In genomic region chr14:37595809-37596595, GRCh38 we compare ENCODE assay signal across 8 cellular contexts. TPM values are rescaled to one million over a fixed set of nuclear protein-coding genes. Genes with fewer than 3 reads are reported as not detected.
DNase-seq lines count a peak whose midpoint lies in the region; ATAC-seq and TF ChIP-seq lines count a peak whose summit lies in the region.

No MANE protein-coding gene starts in this region.

- POLR2A ChIA-PET in activated B cell treated with CpG ODN at 0.5 μM for 24 hours (lab: Charles Lee): no interaction called here

- peak overlapping the region; percentile 71 for H3K27ac Mint-ChIP-seq in activated B cell treated with CpG ODN at 0.5 μM for 24 hours

- ATAC-seq in HG02981 (IDR thresholded peaks at IDR 0.05; ENCODE audit: unreplicated experiment) (peak; percentile 83), activated B cell treated with CpG ODN at 0.5 μM for 24 hours (ENCODE audit: low read depth) (peak; percentile 50), HG03139 (IDR thresholded peaks at IDR 0.05; ENCODE audit: unreplicated experiment) (no peak)

- H3K27me3 Mint-ChIP-seq in activated B cell treated with CpG ODN at 0.5 μM for 24 hours: peaks cover 60% of the 10 kb centered on the region

- peaks cover 21% of the 10 kb centered on the region for H3K4me1 Mint-ChIP-seq in activated B cell treated with CpG ODN at 0.5 μM for 24 hours

- CTCF ChIA-PET in activated B cell treated with CpG ODN at 0.5 μM for 24 hours (lab: Charles Lee): no interaction called here

- H3K9me3 ChIP-seq in uterus: no peaks in the 10 kb centered on the region

- DNase-seq in EL (peak; percentile 39), NCI-H2196 treated with DMSO at 0.1 percent for 48 hours (lab: John Stamatoyannopoulos, UW; ENCODE audit: unreplicated experiment) (peak; percentile 91), activated B cell treated with CpG ODN at 0.5 μM for 24 hours (no peak), epithelial cell of proximal tubule (ENCODE audit: low read depth) (no peak), posterior vena cava (ENCODE audit: low spot score) (peak; percentile 83), uterus (no peak)

- intact Hi-C loops in activated B cell treated with CpG ODN at 0.5 μM for 24 hours (cut with micrococcal nuclease): loop anchor here (5.0 kb wide), 1 partner anchor 939 kb away; no protein-coding TSS in a partner anchor
- intact Hi-C loops in posterior vena cava (cut with DNase I): no loop called here
- intact Hi-C loops in uterus (cut with DNase I; ENCODE audit: low total_unique reads): no loop called here

- H3K4me3 ChIP-seq in epithelial cell of proximal tubule (ENCODE audit: low read depth, low read length) (peak overlapping the region; percentile 47), uterus (peak overlapping the region in 1 of 2 donors; percentile 30)

- H3K27ac ChIP-seq in uterus: no peak overlapping the region

- H3K4me1 ChIP-seq in uterus: peaks cover 0 to 18% of the 10 kb centered on the region in 2 donors

- H3K27me3 ChIP-seq in uterus: peaks cover 42 to 89% of the 10 kb centered on the region in 2 donors

- H3K36me3 Mint-ChIP-seq in activated B cell treated with CpG ODN at 0.5 μM for 24 hours (ENCODE audit: low read depth): no peaks in the 10 kb centered on the region

- H3K9me3 Mint-ChIP-seq in activated B cell treated with CpG ODN at 0.5 μM for 24 hours: no peaks in the 10 kb centered on the region

- TF ChIP-seq CTCF in activated B cell treated with CpG ODN at 0.5 μM for 24 hours (IDR thresholded peaks at IDR 0.05): no peak
- no peak for TF ChIP-seq CTCF in epithelial cell of proximal tubule (conservative IDR thresholded peaks at IDR 0.05; ENCODE audit: low read depth, low read length)
- no peak for TF ChIP-seq CTCF in uterus (IDR thresholded peaks at IDR 0.05)

- peak overlapping the region; percentile 63 for H3K4me3 Mint-ChIP-seq in activated B cell treated with CpG ODN at 0.5 μM for 24 hours

- no peaks in the 10 kb centered on the region for H3K36me3 ChIP-seq in uterus

- no peak for TF ChIP-seq POLR2A in uterus (IDR thresholded peaks at IDR 0.05)

RNA-seq across cellular contexts. Expression of gene TTC6, which starts 0.6 kb away (rescaled TPM):
- total RNA-seq in activated B cell treated with CpG ODN at 0.5 μM for 24 hours (not detected in 2 replicates), epithelial cell of proximal tubule (0.80 TPM in 1 of 2 replicates, not detected in the other), posterior vena cava (not detected), uterus (under 1 TPM in 1 of 4 donors, not detected in 3; 0.07 TPM)

RNA-seq across cellular contexts. Expression of gene FOXA1, which starts 1.0 kb away (rescaled TPM):
- total RNA-seq in activated B cell treated with CpG ODN at 0.5 μM for 24 hours: not detected in 2 replicates
- total RNA-seq in epithelial cell of proximal tubule: 8.2 and 9.1 TPM in 2 replicates
- total RNA-seq in posterior vena cava: under 1 TPM in 1 of 2 donors, not detected in 1; 0.23 TPM
- not detected for total RNA-seq in uterus

Comparison
In these comparisons a context has a peak if more than half of its experiments do, and no peak if none do; other contexts are left out.
1. DNase-seq: peak in EL (single experiment), NCI-H2196 treated with DMSO at 0.1 percent for 48 hours (single experiment) and posterior vena cava (single experiment); none in activated B cell treated with CpG ODN at 0.5 μM for 24 hours (single experiment), epithelial cell of proximal tubule (single experiment) and uterus (0 of 2).